ENCODE assay signal across 1 cellular context in the genomic region with DNA sequence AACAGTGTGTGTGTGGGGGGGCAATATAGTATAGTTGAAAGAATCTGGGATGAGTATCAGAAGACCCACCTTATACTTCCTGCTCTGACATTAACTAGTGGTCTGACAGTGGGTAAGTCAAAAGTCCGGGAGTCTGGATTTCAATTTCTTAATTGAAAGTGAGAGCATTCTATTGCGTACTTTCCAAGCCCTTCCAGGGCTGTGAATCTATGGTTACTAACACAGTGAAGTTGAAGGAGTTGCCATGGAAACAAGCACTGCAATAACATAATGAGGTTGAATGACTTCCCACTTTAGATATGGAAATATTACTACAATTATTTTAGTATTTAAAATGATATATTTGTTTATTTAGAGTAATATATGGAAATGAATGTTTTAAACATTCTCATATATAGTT.
TF ChIP-seq lines count a peak whose summit lies in the region.

No MANE protein-coding gene starts in this region.

TF ChIP-seq in IMR-90, 13 proteins besides CTCF, POLR2A, EP300 and RAD21 (continued from another document):
- TF ChIP-seq, protein P1, sequence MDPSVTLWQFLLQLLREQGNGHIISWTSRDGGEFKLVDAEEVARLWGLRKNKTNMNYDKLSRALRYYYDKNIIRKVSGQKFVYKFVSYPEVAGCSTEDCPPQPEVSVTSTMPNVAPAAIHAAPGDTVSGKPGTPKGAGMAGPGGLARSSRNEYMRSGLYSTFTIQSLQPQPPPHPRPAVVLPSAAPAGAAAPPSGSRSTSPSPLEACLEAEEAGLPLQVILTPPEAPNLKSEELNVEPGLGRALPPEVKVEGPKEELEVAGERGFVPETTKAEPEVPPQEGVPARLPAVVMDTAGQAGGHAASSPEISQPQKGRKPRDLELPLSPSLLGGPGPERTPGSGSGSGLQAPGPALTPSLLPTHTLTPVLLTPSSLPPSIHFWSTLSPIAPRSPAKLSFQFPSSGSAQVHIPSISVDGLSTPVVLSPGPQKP (IDR thresholded peaks at IDR 0.05; ENCODE audit: borderline replicate concordance, low read depth, low read length): no peak
- TF ChIP-seq MAFK (IDR thresholded peaks at IDR 0.05; ENCODE audit: low read depth, low read length): no peak
- no peak for TF ChIP-seq RFX5 (IDR thresholded peaks at IDR 0.05; ENCODE audit: low read depth, low read length)
- TF ChIP-seq RCOR1 (IDR thresholded peaks at IDR 0.05; ENCODE audit: insufficient replicate concordance, low read length): no peak
- TF ChIP-seq CHD1 (IDR thresholded peaks at IDR 0.05; ENCODE audit: low read depth, low read length): no peak
- no peak for TF ChIP-seq BHLHE40 (IDR thresholded peaks at IDR 0.05; ENCODE audit: low read depth, low read length)
- TF ChIP-seq CEBPB (IDR thresholded peaks at IDR 0.05; ENCODE audit: low read depth, low read length): no peak
